In the genomic region with DNA sequence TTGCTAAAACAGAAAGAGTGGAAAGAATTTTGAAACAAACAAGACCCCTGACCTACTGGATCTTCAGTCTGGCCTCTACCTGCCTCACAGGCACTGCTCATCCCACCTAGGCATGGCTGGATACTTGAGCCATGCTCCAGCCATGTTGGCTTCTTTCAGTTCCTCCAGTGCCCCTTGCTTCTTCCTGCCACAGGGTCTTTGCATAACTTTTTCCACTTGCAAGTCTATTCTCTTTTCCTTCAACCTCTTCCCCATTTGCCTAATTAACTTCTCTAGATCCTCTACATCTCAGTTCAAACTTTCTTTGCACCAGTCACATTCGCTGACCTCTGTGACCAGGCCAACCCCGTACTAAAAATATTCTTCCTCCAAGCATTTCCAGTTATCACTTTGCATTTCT, we compare ENCODE assay signal across 2 cellular contexts.
TF ChIP-seq lines count a peak whose summit lies in the region.

No MANE protein-coding gene starts in this region.

TF ChIP-seq in GM12891, 5 proteins besides CTCF, POLR2A, EP300 and RAD21:
- TF ChIP-seq PAX5 (IDR thresholded peaks at IDR 0.05; ENCODE audit: insufficient read depth, low read length, severe bottlenecking) (no peak), TAF1 (IDR thresholded peaks at IDR 0.05; ENCODE audit: low read depth, low read length) (no peak), POU2F2 (IDR thresholded peaks at IDR 0.05; ENCODE audit: low read depth, low read length) (no peak), SPI1 (IDR thresholded peaks at IDR 0.05; ENCODE audit: low read depth, low read length) (peak; percentile 52; the same call in 1 of the 2 replicates)

TF ChIP-seq in GM12878, 131 proteins besides CTCF, POLR2A, EP300 and RAD21 (continued from another document):
- TF ChIP-seq MYB (IDR thresholded peaks at IDR 0.05; ENCODE audit: borderline replicate concordance, low read depth, low read length): no peak
- no peak for TF ChIP-seq GATAD2B (conservative IDR thresholded peaks at IDR 0.05; ENCODE audit: low read depth)
- peak; percentile 23; the same call in 1 of the 2 replicates for TF ChIP-seq SPI1 (IDR thresholded peaks at IDR 0.05; ENCODE audit: borderline replicate concordance, insufficient read depth, low read depth, low read length)
- no peak for TF ChIP-seq RB1 (IDR thresholded peaks at IDR 0.05; ENCODE audit: borderline replicate concordance)
- TF ChIP-seq YY1 (IDR thresholded peaks at IDR 0.05; ENCODE audit: low read depth, low read length): 0 out of 2 replicates have a peak, but pooled peaks have one; percentile 25
- TF ChIP-seq, protein P1, sequence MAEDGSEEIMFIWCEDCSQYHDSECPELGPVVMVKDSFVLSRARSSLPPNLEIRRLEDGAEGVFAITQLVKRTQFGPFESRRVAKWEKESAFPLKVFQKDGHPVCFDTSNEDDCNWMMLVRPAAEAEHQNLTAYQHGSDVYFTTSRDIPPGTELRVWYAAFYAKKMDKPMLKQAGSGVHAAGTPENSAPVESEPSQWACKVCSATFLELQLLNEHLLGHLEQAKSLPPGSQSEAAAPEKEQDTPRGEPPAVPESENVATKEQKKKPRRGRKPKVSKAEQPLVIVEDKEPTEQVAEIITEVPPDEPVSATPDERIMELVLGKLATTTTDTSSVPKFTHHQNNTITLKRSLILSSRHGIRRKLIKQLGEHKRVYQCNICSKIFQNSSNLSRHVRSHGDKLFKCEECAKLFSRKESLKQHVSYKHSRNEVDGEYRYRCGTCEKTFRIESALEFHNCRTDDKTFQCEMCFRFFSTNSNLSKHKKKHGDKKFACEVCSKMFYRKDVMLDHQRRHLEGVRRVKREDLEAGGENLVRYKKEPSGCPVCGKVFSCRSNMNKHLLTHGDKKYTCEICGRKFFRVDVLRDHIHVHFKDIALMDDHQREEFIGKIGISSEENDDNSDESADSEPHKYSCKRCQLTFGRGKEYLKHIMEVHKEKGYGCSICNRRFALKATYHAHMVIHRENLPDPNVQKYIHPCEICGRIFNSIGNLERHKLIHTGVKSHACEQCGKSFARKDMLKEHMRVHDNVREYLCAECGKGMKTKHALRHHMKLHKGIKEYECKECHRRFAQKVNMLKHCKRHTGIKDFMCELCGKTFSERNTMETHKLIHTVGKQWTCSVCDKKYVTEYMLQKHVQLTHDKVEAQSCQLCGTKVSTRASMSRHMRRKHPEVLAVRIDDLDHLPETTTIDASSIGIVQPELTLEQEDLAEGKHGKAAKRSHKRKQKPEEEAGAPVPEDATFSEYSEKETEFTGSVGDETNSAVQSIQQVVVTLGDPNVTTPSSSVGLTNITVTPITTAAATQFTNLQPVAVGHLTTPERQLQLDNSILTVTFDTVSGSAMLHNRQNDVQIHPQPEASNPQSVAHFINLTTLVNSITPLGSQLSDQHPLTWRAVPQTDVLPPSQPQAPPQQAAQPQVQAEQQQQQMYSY (CRISPR knock-in tag; IDR thresholded peaks at IDR 0.05): no peak
TF ChIP-seq in GM12878: peak in this region for 2.
